ENCODE assay signal across 8 cellular contexts in genomic region chr1:27527223-27527856, GRCh38. TPM values are rescaled to one million over a fixed set of nuclear protein-coding genes. Genes with fewer than 3 reads are reported as not detected.
DNase-seq lines count a peak whose midpoint lies in the region; ATAC-seq and TF ChIP-seq lines count a peak whose summit lies in the region.

No MANE protein-coding gene starts in this region.

- H3K36me3 ChIP-seq in GM23248 (ENCODE audit: low read depth) (no peaks in the 10 kb centered on the region), cardiac muscle cell (no peaks in the 10 kb centered on the region)

- WGBS in GM23248 (ENCODE audit: low coverage in 1 of 2, low lambda C conversion rate in 2 of 2, missing lambda C conversion rate in 2 of 2), 2 experiments: 47 to 60% methylated on average over 15 to 21 of the region's 21 CpGs

- H3K27ac ChIP-seq in GM23248 (no peak overlapping the region), cardiac muscle cell (peak overlapping the region; percentile 94)

- no peaks in the 10 kb centered on the region for H4K20me1 ChIP-seq in GM23248 (ENCODE audit: insufficient read depth)

- DNase-seq in GM23248: no peak
- DNase-seq in NCI-H2171 treated with DMSO at 0.1 percent for 48 hours (lab: John Stamatoyannopoulos, UW): peak; percentile 98
- peak; percentile 58 for DNase-seq in activated T-cell treated with anti-CD3 and anti-CD28 coated beads, Interleukin-2, amount 50 U/mL, for 1 hour
- DNase-seq in cardiac muscle cell (ENCODE audit: low read depth in 1 of 2, low spot score in 1 of 2): peak; percentile 55 to 73
- DNase-seq in posterior vena cava (ENCODE audit: low spot score): peak; percentile 79

- H3F3A ChIP-seq in GM23248 (ENCODE audit: insufficient read depth): no peaks in the 10 kb centered on the region; the same call in 1 of the 2 replicates

- H3K27me3 ChIP-seq in GM23248 (replicated peaks; ENCODE audit: insufficient read depth) (no peaks in the 10 kb centered on the region), cardiac muscle cell (no peaks in the 10 kb centered on the region)

- H3K4me1 ChIP-seq in GM23248 (ENCODE audit: insufficient read depth) (peaks cover 32% of the 10 kb centered on the region), cardiac muscle cell (ENCODE audit: low read depth) (peaks cover 59% of the 10 kb centered on the region)

- no peaks in the 10 kb centered on the region for H3K9me2 ChIP-seq in GM23248 (ENCODE audit: insufficient read depth)

- ATAC-seq in GM21529 (IDR thresholded peaks at IDR 0.05; ENCODE audit: unreplicated experiment): no peak
- ATAC-seq in HG03460 (IDR thresholded peaks at IDR 0.05; ENCODE audit: unreplicated experiment): no peak
- ATAC-seq in HG02840 (IDR thresholded peaks at IDR 0.05; ENCODE audit: low FRiP score, unreplicated experiment): no peak

- H2AFZ ChIP-seq in GM23248: no peak overlapping the region

- no peak overlapping the region for H3K4me2 ChIP-seq in GM23248 (ENCODE audit: unreplicated experiment)

- peak overlapping the region; percentile 38 for H3K9ac ChIP-seq in GM23248

- no peaks in the 10 kb centered on the region for H3K9me3 ChIP-seq in GM23248 (ENCODE audit: low read depth)
- H3K9me3 ChIP-seq in cardiac muscle cell (ENCODE audit: low read depth): no peaks in the 10 kb centered on the region

- TF ChIP-seq CTCF in cardiac muscle cell (IDR thresholded peaks at IDR 0.05; ENCODE audit: low read depth, low read length): no peak

- H3K4me3 ChIP-seq in GM23248 (0 out of 2 replicates have a peak overlapping the region, but pooled peaks have one; percentile 35), cardiac muscle cell (peak overlapping the region; percentile 38)

- intact Hi-C loops in posterior vena cava (cut with DNase I): no loop called here

- H3K79me2 ChIP-seq in GM23248 (ENCODE audit: insufficient read depth): no peaks in the 10 kb centered on the region

- in situ Hi-C loops in GM23248 (cut with MboI): no loop called here

RNA-seq across cellular contexts. Expression of gene WASF2, which starts 37.4 kb away (rescaled TPM):
- total RNA-seq in GM23248 (2014; rRNA removed; shearing (Covaris generic)): 18.6 and 19.3 TPM in 2 replicates
- polyA plus RNA-seq in GM23248 (2016; fragmentation: Nextera tagmentation; extraction: Ambion mirVana) (117 and 118 TPM in 2 replicates), cardiac muscle cell (53.4 and 69.2 TPM in 2 replicates)
- total RNA-seq in cardiac muscle cell (18.8 and 32.7 TPM in 2 replicates), posterior vena cava (100 to 1,000 TPM; 154 to 155 TPM)
